In the genomic region with DNA sequence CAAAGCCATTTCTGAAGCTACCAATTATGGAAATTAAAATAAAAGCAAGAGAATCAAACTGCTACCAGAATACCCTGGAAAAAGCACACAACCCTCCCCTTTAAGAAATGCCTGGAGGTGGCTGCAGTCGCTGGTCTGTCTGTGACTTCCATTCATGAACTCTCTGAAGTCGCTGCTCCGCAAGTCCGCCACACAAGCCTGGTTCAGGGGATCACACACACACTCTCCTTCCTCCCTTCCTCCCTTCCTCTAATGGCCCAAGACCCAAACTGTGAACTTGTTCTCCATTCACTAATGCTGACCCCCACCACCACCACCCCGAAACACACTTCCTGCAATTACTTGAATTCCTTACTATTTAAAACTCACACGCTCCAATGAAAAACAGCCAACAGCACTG, we compare ENCODE assay signal across 1 cellular context.
TF ChIP-seq lines count a peak whose summit lies in the region.

No MANE protein-coding gene starts in this region.

TF ChIP-seq in HepG2, 621 proteins besides CTCF, POLR2A, EP300 and RAD21:
- no peak for TF ChIP-seq NFYB (CRISPR knock-in tag; IDR thresholded peaks at IDR 0.05)
- no peak for TF ChIP-seq ZNF749 (CRISPR knock-in tag; IDR thresholded peaks at IDR 0.05; ENCODE audit: borderline replicate concordance)
- TF ChIP-seq MBD4 (IDR thresholded peaks at IDR 0.05; ENCODE audit: borderline replicate concordance, low read length): no peak
- TF ChIP-seq RFXAP (CRISPR knock-in tag; IDR thresholded peaks at IDR 0.05; ENCODE audit: borderline replicate concordance): no peak
- no peak for TF ChIP-seq MZF1 (CRISPR knock-in tag; IDR thresholded peaks at IDR 0.05; ENCODE audit: borderline replicate concordance)
- TF ChIP-seq CHD4 (IDR thresholded peaks at IDR 0.05; ENCODE audit: borderline replicate concordance, low read length): no peak
- TF ChIP-seq ZNF549 (CRISPR knock-in tag; IDR thresholded peaks at IDR 0.05): no peak
- TF ChIP-seq, protein P1, sequence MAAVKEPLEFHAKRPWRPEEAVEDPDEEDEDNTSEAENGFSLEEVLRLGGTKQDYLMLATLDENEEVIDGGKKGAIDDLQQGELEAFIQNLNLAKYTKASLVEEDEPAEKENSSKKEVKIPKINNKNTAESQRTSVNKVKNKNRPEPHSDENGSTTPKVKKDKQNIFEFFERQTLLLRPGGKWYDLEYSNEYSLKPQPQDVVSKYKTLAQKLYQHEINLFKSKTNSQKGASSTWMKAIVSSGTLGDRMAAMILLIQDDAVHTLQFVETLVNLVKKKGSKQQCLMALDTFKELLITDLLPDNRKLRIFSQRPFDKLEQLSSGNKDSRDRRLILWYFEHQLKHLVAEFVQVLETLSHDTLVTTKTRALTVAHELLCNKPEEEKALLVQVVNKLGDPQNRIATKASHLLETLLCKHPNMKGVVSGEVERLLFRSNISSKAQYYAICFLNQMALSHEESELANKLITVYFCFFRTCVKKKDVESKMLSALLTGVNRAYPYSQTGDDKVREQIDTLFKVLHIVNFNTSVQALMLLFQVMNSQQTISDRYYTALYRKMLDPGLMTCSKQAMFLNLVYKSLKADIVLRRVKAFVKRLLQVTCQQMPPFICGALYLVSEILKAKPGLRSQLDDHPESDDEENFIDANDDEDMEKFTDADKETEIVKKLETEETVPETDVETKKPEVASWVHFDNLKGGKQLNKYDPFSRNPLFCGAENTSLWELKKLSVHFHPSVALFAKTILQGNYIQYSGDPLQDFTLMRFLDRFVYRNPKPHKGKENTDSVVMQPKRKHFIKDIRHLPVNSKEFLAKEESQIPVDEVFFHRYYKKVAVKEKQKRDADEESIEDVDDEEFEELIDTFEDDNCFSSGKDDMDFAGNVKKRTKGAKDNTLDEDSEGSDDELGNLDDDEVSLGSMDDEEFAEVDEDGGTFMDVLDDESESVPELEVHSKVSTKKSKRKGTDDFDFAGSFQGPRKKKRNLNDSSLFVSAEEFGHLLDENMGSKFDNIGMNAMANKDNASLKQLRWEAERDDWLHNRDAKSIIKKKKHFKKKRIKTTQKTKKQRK (IDR thresholded peaks at IDR 0.05; ENCODE audit: low read length): no peak
- TF ChIP-seq PCBP1 (IDR thresholded peaks at IDR 0.05; ENCODE audit: borderline replicate concordance, low read depth, low read length): no peak
TF ChIP-seq in HepG2: peak in this region for 0.
